ENCODE assay signal across 8 cellular contexts in the genomic region with DNA sequence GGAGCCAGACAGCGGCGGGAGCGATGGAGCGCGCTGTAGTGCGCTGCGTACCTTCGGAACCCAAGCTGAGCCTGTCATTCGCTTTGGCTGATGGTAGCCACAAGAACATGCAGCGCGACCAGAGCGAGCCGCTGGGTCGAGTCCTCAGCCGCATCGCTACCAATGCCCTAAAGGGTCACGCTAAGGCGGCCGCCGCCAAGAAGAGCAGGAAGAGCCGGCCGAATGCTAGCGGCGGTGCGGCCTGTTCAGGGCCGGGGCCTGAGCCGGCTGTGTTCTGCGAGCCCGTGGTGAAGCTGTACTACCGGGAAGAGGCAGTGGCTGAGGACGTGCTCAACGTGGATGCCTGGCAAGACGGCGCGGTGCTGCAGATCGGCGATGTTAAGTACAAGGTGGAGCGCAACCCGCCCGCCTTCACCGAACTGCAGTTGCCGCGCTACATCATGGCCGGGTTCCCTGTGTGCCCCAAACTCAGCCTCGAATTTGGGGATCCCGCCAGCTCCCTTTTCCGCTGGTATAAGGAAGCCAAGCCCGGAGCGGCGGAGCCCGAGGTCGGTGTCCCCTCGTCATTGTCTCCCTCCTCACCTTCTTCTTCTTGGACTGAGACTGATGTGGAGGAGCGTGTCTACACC. TPM values are rescaled to one million over a fixed set of nuclear protein-coding genes. Genes with fewer than 3 reads are reported as not detected.
DNase-seq lines count a peak whose midpoint lies in the region; ATAC-seq, FAIRE-seq and TF ChIP-seq lines count a peak whose summit lies in the region.

No MANE protein-coding gene starts in this region.

- H3K27ac Mint-ChIP-seq in astrocyte (ENCODE audit: unreplicated experiment), result peak overlapping the region; percentile 99

- peak; percentile 11 for DNase-seq in activated CD4-positive, alpha-beta T cell treated with anti-CD3 and anti-CD28 coated beads for 1 hour
- no peak for DNase-seq in activated CD4-positive, alpha-beta T cell treated with anti-CD3 and anti-CD28 coated beads for 4 hours
- DNase-seq in Peyer's patch, result peak in 2 of 3 donors; percentile 27 to 54
- DNase-seq in astrocyte (ENCODE audit: low read depth), result peak; percentile 26
- DNase-seq in stimulated activated CD4-positive, alpha-beta T cell treated with anti-CD3 and anti-CD28 coated beads, Interleukin-2, amount 100 ng/mL, for 48 hours, result peak; percentile 20 to 23
- DNase-seq in globus pallidus (ENCODE audit: low spot score), result no peak

- H2AFZ ChIP-seq in astrocyte (ENCODE audit: low read depth, low read length), result peak overlapping the region; percentile 95

- TF ChIP-seq CTCF in Peyer's patch (IDR thresholded peaks at IDR 0.05), result no peak
- no peak for TF ChIP-seq CTCF in astrocyte (IDR thresholded peaks at IDR 0.05; ENCODE audit: insufficient read depth, low read depth, low read length)

- H3K4me1 Mint-ChIP-seq in astrocyte (ENCODE audit: low read depth, unreplicated experiment), result peaks cover 13% of the 10 kb centered on the region

- H3K4me3 ChIP-seq in Peyer's patch (peak overlapping the region; percentile 76 to 91 (median 86)), astrocyte (ENCODE audit: insufficient read depth, low read depth, low read length) (peak overlapping the region; percentile 88), iPS-20b (ENCODE audit: low read length) (peak overlapping the region; percentile 83)

- H3K4me1 ChIP-seq in Peyer's patch (peaks cover 0 to 32% (median 16%) of the 10 kb centered on the region in 4 donors), astrocyte (ENCODE audit: insufficient read depth, low read length) (peaks cover 17% of the 10 kb centered on the region), iPS-20b (ENCODE audit: insufficient read depth, low read length) (0 out of 2 replicates have a peak, but pooled peaks cover 5% of the 10 kb centered on the region)

- H3K4me2 ChIP-seq in astrocyte (ENCODE audit: low read length), result peak overlapping the region; percentile 97

- no peaks in the 10 kb centered on the region for H3K9me3 ChIP-seq in Peyer's patch
- no peaks in the 10 kb centered on the region for H3K9me3 ChIP-seq in astrocyte (ENCODE audit: insufficient read depth, low read depth, low read length)
- H3K9me3 ChIP-seq in iPS-20b (ENCODE audit: insufficient read depth, low read depth, low read length), result no peaks in the 10 kb centered on the region

- H3K36me3 Mint-ChIP-seq in astrocyte (ENCODE audit: low read depth, unreplicated experiment), result peaks cover 12% of the 10 kb centered on the region

- peaks cover 27% of the 10 kb centered on the region for H4K20me1 ChIP-seq in astrocyte (ENCODE audit: insufficient read depth, low read length)

- H3K27me3 ChIP-seq in Peyer's patch (no peaks in the 10 kb centered on the region), astrocyte (ENCODE audit: insufficient read depth, low read length) (no peaks in the 10 kb centered on the region), iPS-20b (ENCODE audit: insufficient read depth, low read length) (no peaks in the 10 kb centered on the region)

- H3K4me3 Mint-ChIP-seq in astrocyte (ENCODE audit: unreplicated experiment), result peak overlapping the region; percentile 92

- H3K9ac ChIP-seq in astrocyte (ENCODE audit: low read length) (peak overlapping the region; percentile 94), iPS-20b (ENCODE audit: low read depth, low read length) (peak overlapping the region; percentile 78)

- no peaks in the 10 kb centered on the region for H3K27me3 Mint-ChIP-seq in astrocyte (ENCODE audit: low read depth, unreplicated experiment)

- no peak for FAIRE-seq in astrocyte (lab: Jason Lieb, UNC)

- peaks cover 49% of the 10 kb centered on the region for H3K79me2 ChIP-seq in astrocyte (ENCODE audit: insufficient read depth, low read length)

- H3K9me3 Mint-ChIP-seq in astrocyte (ENCODE audit: unreplicated experiment), result peaks cover 3% of the 10 kb centered on the region

- no peak for TF ChIP-seq POLR2A in Peyer's patch (IDR thresholded peaks at IDR 0.05)

- ATAC-seq in HG02763 (IDR thresholded peaks at IDR 0.05; ENCODE audit: unreplicated experiment), result peak; percentile 17

- H3K27ac ChIP-seq in Peyer's patch (peak overlapping the region; percentile 89 to 92 (median 91)), astrocyte (ENCODE audit: low read depth, low read length) (peak overlapping the region; percentile 94), iPS-20b (ENCODE audit: low read length) (no peak overlapping the region)

- H3K36me3 ChIP-seq in Peyer's patch, result peaks cover 0 to 20% (median 0%) of the 10 kb centered on the region in 3 donors
- peaks cover 5% of the 10 kb centered on the region for H3K36me3 ChIP-seq in astrocyte (ENCODE audit: insufficient read depth, low read length)
- H3K36me3 ChIP-seq in iPS-20b (ENCODE audit: insufficient read depth, low read depth, low read length), result peaks cover 22% of the 10 kb centered on the region

RNA-seq across cellular contexts. Expression of a gene that starts 0.5 kb away (rescaled TPM):
- 10 to 100 TPM; 16.5 to 25.9 (median 22.2) TPM for total RNA-seq in Peyer's patch
- 15.3 and 16.2 TPM in 2 replicates for total RNA-seq in astrocyte

RNA-seq across cellular contexts. Expression of a gene that starts 12.4 kb away (rescaled TPM):
- total RNA-seq in Peyer's patch, result under 1 TPM in 2 of 4 donors, not detected in 2; 0.13 to 0.35 TPM
- total RNA-seq in astrocyte, result 0.23 and 0.36 TPM in 2 replicates

RNA-seq across cellular contexts. Expression of a gene that starts 40.6 kb away (rescaled TPM):
- total RNA-seq in Peyer's patch, result 100 to 1,000 TPM in 1 of 4 donors, 10 to 100 TPM in 3; 35.4 to 128 (median 82.9) TPM
- 471 and 472 TPM in 2 replicates for total RNA-seq in astrocyte

Comparison
In these comparisons a context has a peak if more than half of its experiments do, and no peak if none do; other contexts are left out.
1. DNase-seq: peak in activated CD4-positive, alpha-beta T cell treated with anti-CD3 and anti-CD28 coated beads for 1 hour (single experiment), Peyer's patch (2 of 3), astrocyte (single experiment) and stimulated activated CD4-positive, alpha-beta T cell treated with anti-CD3 and anti-CD28 coated beads, Interleukin-2, amount 100 ng/mL, for 48 hours (2 of 2); none in activated CD4-positive, alpha-beta T cell treated with anti-CD3 and anti-CD28 coated beads for 4 hours (0 of 2) and globus pallidus (single experiment).
2. Peak in every context shown above with its lines, with median percentiles within 50 percentile points of each other: H3K4me3 ChIP-seq.